ENCODE assay signal across 8 cellular contexts in the genomic region with DNA sequence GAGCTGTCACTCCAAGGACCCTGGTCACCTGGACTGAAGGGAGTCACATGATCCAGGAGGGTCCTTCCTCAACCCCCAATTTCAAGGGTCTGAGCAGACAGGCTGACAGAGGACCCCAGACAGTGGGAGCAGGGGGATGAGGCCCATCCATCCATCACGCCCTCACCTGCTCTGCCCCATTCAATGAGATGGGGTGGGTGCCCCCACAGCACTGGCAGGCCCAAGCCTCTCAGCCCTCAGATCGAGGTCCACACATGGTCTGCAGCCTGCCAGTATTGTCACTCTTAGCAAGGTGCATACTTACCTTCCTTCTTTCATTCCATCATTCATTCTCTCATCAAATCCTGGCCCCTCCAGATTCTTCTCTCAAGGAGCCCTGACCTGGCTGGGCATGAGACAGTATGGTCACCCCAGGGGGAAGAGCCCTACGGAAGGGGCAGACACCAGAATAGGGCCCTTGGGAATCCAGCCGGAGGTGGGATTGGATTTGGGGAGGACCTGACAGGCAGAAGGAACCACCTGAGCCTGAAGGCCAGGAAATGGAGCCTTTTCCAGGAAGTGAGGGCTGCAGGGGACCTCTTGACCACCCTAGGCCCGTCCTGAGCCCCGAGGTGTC. TPM values are rescaled to one million over a fixed set of nuclear protein-coding genes. Genes with fewer than 3 reads are reported as not detected.
"Had no signal": no experiment of that assay in that cellular context is flagged by ENCODE, and none has a peak within 500 bp of the region (broad histone marks: within the 10 kb centered on the region; RNA-seq: fewer than 3 reads in every experiment).

No MANE protein-coding gene starts in this region.

RNA-seq across cellular contexts. Expression of a gene that starts 15.8 kb away (rescaled TPM):
- total RNA-seq: hepatocyte, left colon, mesothelial cell of epicardium, osteocyte, renal cortical epithelial cell, right lobe of liver had no signal
- polyA plus RNA-seq: keratinocyte had no signal

RNA-seq across cellular contexts. Expression of a gene that starts 42.9 kb away (rescaled TPM):
- total RNA-seq: gastrocnemius medialis, hepatocyte had no signal
- polyA plus RNA-seq: hepatocyte had no signal
